10 cellular contexts compared by ENCODE assay signal in genomic region chr15:67185621-67186225, GRCh38.
DNase-seq lines count a peak whose midpoint lies in the region; ATAC-seq and TF ChIP-seq lines count a peak whose summit lies in the region.
"Had no signal": no experiment of that assay in that cellular context is flagged by ENCODE, and none has a peak within 500 bp of the region (broad histone marks: within the 10 kb centered on the region; RNA-seq: fewer than 3 reads in every experiment).

No MANE protein-coding gene starts in this region.

- no peak overlapping the region for H2BK15ac ChIP-seq in H9 (ENCODE audit: low read depth, low read length)

- peaks cover 6 to 72% (median 21%) of the 10 kb centered on the region in 3 experiments for H3K36me3 Mint-ChIP-seq in H9 (ENCODE audit: insufficient read depth in 1 of 3, low read depth in 3 of 3)

- H3K23ac ChIP-seq in H9 (ENCODE audit: insufficient read length, low read depth, low read length) = no peak overlapping the region

- H3K27ac ChIP-seq in H9 (ENCODE audit: insufficient read length, low read depth, low read length) = no peak overlapping the region

- H3K27me3 ChIP-seq in H9 (ENCODE audit: insufficient read depth, low read length) = no peaks in the 10 kb centered on the region

- H2AFZ ChIP-seq in H9 (ENCODE audit: low read length) = no peak overlapping the region

- no peaks in the 10 kb centered on the region for H3K9me3 Mint-ChIP-seq in H9

- no peak overlapping the region for H3K4me2 ChIP-seq in H9 (ENCODE audit: insufficient read depth, insufficient read length, low read length)

- H3K14ac ChIP-seq in H9 (ENCODE audit: insufficient read depth, low read length) = no peak overlapping the region; the same call in 1 of the 2 replicates

- H3K18ac ChIP-seq in H9 (ENCODE audit: insufficient read length, low read depth, low read length) = no peak overlapping the region

- no peak for TF ChIP-seq CTCF in H9 (conservative IDR thresholded peaks at IDR 0.05)

- H3K4me3 Mint-ChIP-seq in H9 = no peak overlapping the region

- H2BK12ac ChIP-seq in H9 (ENCODE audit: insufficient read length, low read depth, low read length) = no peak overlapping the region

- no peak overlapping the region for H4K5ac ChIP-seq in H9 (ENCODE audit: insufficient read length, low read depth, low read length)

- H4K20me1 ChIP-seq in H9 (ENCODE audit: control insufficient read depth, insufficient read depth, insufficient read length) = no peaks in the 10 kb centered on the region

- H2BK5ac ChIP-seq in H9 (ENCODE audit: insufficient read length, low read length) = no peak overlapping the region

- no peak overlapping the region for H2AK5ac ChIP-seq in H9 (ENCODE audit: insufficient read length, low read length)

- no peaks in the 10 kb centered on the region for H3K4me1 ChIP-seq in H9 (ENCODE audit: insufficient read depth, low read length)

- ATAC-seq in GM21360 (IDR thresholded peaks at IDR 0.05; ENCODE audit: unreplicated experiment) (no peak), HG02642 (IDR thresholded peaks at IDR 0.05; ENCODE audit: poor library complexity, unreplicated experiment) (no peak), GM18861 (IDR thresholded peaks at IDR 0.05; ENCODE audit: unreplicated experiment) (no peak)

- H3K4me1 Mint-ChIP-seq in H9 = peaks cover 6 to 8% of the 10 kb centered on the region in 2 experiments; a peak in 2 of 4 replicates

- no peak overlapping the region for H3K56ac ChIP-seq in H9 (ENCODE audit: insufficient read length, low read depth, low read length)

- no peaks in the 10 kb centered on the region for H3K9me3 ChIP-seq in H9 (ENCODE audit: control insufficient read depth, low read depth, low read length)

- no peaks in the 10 kb centered on the region for H3K79me1 ChIP-seq in H9 (ENCODE audit: insufficient read depth, low read depth, low read length, poor library complexity, severe bottlenecking)

- no peak overlapping the region for H4K91ac ChIP-seq in H9 (ENCODE audit: insufficient read length, low read depth, low read length)

- H3K27me3 Mint-ChIP-seq in H9 (ENCODE audit: low read depth) = no peaks in the 10 kb centered on the region

- no peak overlapping the region for H2BK120ac ChIP-seq in H9 (ENCODE audit: low read depth, low read length, poor library complexity, severe bottlenecking)

- H3K23me2 ChIP-seq in H9 (ENCODE audit: insufficient read length, low read depth, low read length, poor library complexity, severe bottlenecking) = no peaks in the 10 kb centered on the region

- H3K9ac ChIP-seq in H9 (ENCODE audit: extremely low read depth, insufficient read length, low read length) = no peak overlapping the region

- no peaks in the 10 kb centered on the region for H3K79me2 ChIP-seq in H9 (ENCODE audit: insufficient read depth, low read length)

- no peak overlapping the region for H3K4ac ChIP-seq in H9 (ENCODE audit: low read depth, low read length)

- H4K8ac ChIP-seq in H9 (replicated peaks; ENCODE audit: insufficient read length, low read depth, low read length) = no peak overlapping the region

- no peak overlapping the region for H3T11ph ChIP-seq in H9 (ENCODE audit: low read length)

- no CpG with 5 or more reads among the region's 9 CpGs for WGBS in H9 (ENCODE audit: extremely low coverage, insufficient read length, low lambda C conversion rate)

- no peak overlapping the region for H2BK20ac ChIP-seq in H9 (ENCODE audit: low read depth, low read length, poor library complexity, severe bottlenecking)

- peak; percentile 72 for DNase-seq in GF-D8 (lab: John Stamatoyannopoulos, UW)
- DNase-seq in RPMI7951 (ENCODE audit: low read depth) = peak; percentile 34
- peak; percentile 29 for DNase-seq in fibroblast of gingiva (ENCODE audit: low read depth)
- peak; percentile 29 for DNase-seq in stimulated activated CD8-positive, alpha-beta memory T cell treated with anti-CD3 and anti-CD28 coated beads, Interleukin-4, amount 100 ng/mL, for 48 hours
- DNase-seq in H9 = no peak
- DNase-seq: cerebellar nuclear complex, NCI-H1417 had no signal

- H3K27ac Mint-ChIP-seq in H9 = peak overlapping the region in 1 of 3 experiments; percentile 60; a peak in 2 of 7 replicates
